ENCODE assay signal across 9 cellular contexts in genomic region chr12:104722541-104723534, GRCh38.
A peak's percentile ranks its signal among the peaks of the same experiment; 100 is the strongest.
DNase-seq lines count a peak whose midpoint lies in the region; ATAC-seq and TF ChIP-seq lines count a peak whose summit lies in the region.
"Had no signal": no experiment of that assay in that cellular context is flagged by ENCODE, and none has a peak within 500 bp of the region (broad histone marks: within the 10 kb centered on the region; RNA-seq: fewer than 3 reads in every experiment).

No MANE protein-coding gene starts in this region.

- no peaks in the 10 kb centered on the region for H3K36me3 ChIP-seq in GM06990 (ENCODE audit: control insufficient read depth, insufficient read depth, low read length)
- H3K36me3 ChIP-seq in naive thymus-derived CD4-positive, alpha-beta T cell (ENCODE audit: control insufficient read depth in 2 of 3, insufficient read depth in 3 of 3, low read length in 3 of 3): no peaks in the 10 kb centered on the region
- H3K36me3 ChIP-seq in suprapubic skin: no peaks in the 10 kb centered on the region
- H3K36me3 ChIP-seq: tibial artery had no signal

- H4K91ac ChIP-seq in H9 (ENCODE audit: insufficient read length, low read depth, low read length): no peak overlapping the region

- H2BK120ac ChIP-seq in H9 (ENCODE audit: low read depth, low read length, poor library complexity, severe bottlenecking): no peak overlapping the region

- DNase-seq in GM06990 (ENCODE audit: extremely low read depth, insufficient read length) (peak; percentile 55), H9 (no peak), GF-D8 (lab: John Stamatoyannopoulos, UW) (no peak), HPDE6-E6E7 (ENCODE audit: extremely low spot score) (no peak), iPS-NIHi11 (ENCODE audit: low spot score) (no peak), suprapubic skin (ENCODE audit: low spot score in 2 of 2) (no peak)
- no peak for DNase-seq in naive thymus-derived CD4-positive, alpha-beta T cell
- DNase-seq: tibial artery had no signal

- TF ChIP-seq POLR2A in suprapubic skin (IDR thresholded peaks at IDR 0.05): no peak

- ATAC-seq in SK-N-SH treated with all-trans-retinoic acid at 6 μM for 48 hours: peak; percentile 59
- ATAC-seq in naive thymus-derived CD4-positive, alpha-beta T cell: no peak

- no peak overlapping the region for H2BK12ac ChIP-seq in H9 (ENCODE audit: insufficient read length, low read depth, low read length)

- no peak overlapping the region for H4K5ac ChIP-seq in H9 (ENCODE audit: insufficient read length, low read depth, low read length)

- H3K9ac ChIP-seq in H9 (ENCODE audit: extremely low read depth, insufficient read length, low read length): no peak overlapping the region

- H3K4me2 ChIP-seq in H9 (ENCODE audit: insufficient read depth, insufficient read length, low read length): no peak overlapping the region

- no peak overlapping the region for H3T11ph ChIP-seq in H9 (ENCODE audit: low read length)

- no CpG with 5 or more reads among the region's 24 CpGs for WGBS in H9 (ENCODE audit: extremely low coverage, insufficient read length, low lambda C conversion rate)
- 83% methylated on average over 24 of the region's 24 CpGs for WGBS in suprapubic skin

- TF ChIP-seq EP300 in suprapubic skin (IDR thresholded peaks at IDR 0.05): no peak

- no peaks in the 10 kb centered on the region for H3K9me3 Mint-ChIP-seq in H9
- H3K9me3 Mint-ChIP-seq in naive thymus-derived CD4-positive, alpha-beta T cell: peaks cover 0 to 4% (median 0%) of the 10 kb centered on the region in 11 donors

- no peak overlapping the region for H2AFZ ChIP-seq in H9 (ENCODE audit: low read length)

- peak overlapping the region; percentile 32 for H3K18ac ChIP-seq in H9 (ENCODE audit: insufficient read length, low read depth, low read length)

- intact Hi-C loops in naive thymus-derived CD4-positive, alpha-beta T cell (cut with micrococcal nuclease): loop anchor here in 1 of 2 donors (5.0 to 10.0 kb wide), 3 partner anchors 39 to 338 kb away; no protein-coding TSS in a partner anchor

- peak overlapping the region in 1 of 2 experiments; percentile 55; a peak in 2 of 5 replicates for H3K4me3 Mint-ChIP-seq in H9
- H3K4me3 Mint-ChIP-seq in naive thymus-derived CD4-positive, alpha-beta T cell: peak overlapping the region in 6 of 10 donors; percentile 17 to 81 (median 76)

- CTCF ChIA-PET in naive thymus-derived CD4-positive, alpha-beta T cell (lab: Charles Lee): no interaction called here

- no peak overlapping the region for H3K27ac ChIP-seq in H9 (ENCODE audit: insufficient read length, low read depth, low read length)
- no peak overlapping the region for H3K27ac ChIP-seq in naive thymus-derived CD4-positive, alpha-beta T cell (ENCODE audit: low read depth, low read length)
- H3K27ac ChIP-seq in suprapubic skin: no peak overlapping the region
- H3K27ac ChIP-seq: tibial artery had no signal

- no peak overlapping the region for H4K8ac ChIP-seq in H9 (replicated peaks; ENCODE audit: insufficient read length, low read depth, low read length)

- no peak overlapping the region for H2BK5ac ChIP-seq in H9 (ENCODE audit: insufficient read length, low read length)

- no peaks in the 10 kb centered on the region for H3K79me1 ChIP-seq in H9 (ENCODE audit: insufficient read depth, low read depth, low read length, poor library complexity, severe bottlenecking)

- TF ChIP-seq CTCF in GM06990 (IDR thresholded peaks at IDR 0.05; ENCODE audit: insufficient read depth, low read length, poor library complexity, severe bottlenecking): no peak
- TF ChIP-seq CTCF in H9 (conservative IDR thresholded peaks at IDR 0.05): no peak
- TF ChIP-seq CTCF in suprapubic skin (IDR thresholded peaks at IDR 0.05): no peak

- H3K27ac Mint-ChIP-seq in H9: peak overlapping the region; percentile 41 to 97 (median 92)
- peak overlapping the region; percentile 36 to 96 (median 90) for H3K27ac Mint-ChIP-seq in naive thymus-derived CD4-positive, alpha-beta T cell

- H3K4me1 Mint-ChIP-seq in H9: peaks cover 29 to 48% of the 10 kb centered on the region in 2 experiments
- H3K4me1 Mint-ChIP-seq in naive thymus-derived CD4-positive, alpha-beta T cell: peaks cover 40 to 85% (median 54%) of the 10 kb centered on the region in 7 donors

- H3K4me1 ChIP-seq in H9 (ENCODE audit: insufficient read depth, low read length): peaks cover 8% of the 10 kb centered on the region; the same call in 1 of the 2 replicates
- H3K4me1 ChIP-seq in naive thymus-derived CD4-positive, alpha-beta T cell (ENCODE audit: control insufficient read depth in 2 of 2, insufficient read depth in 2 of 2, low read length in 2 of 2): peaks cover 26 to 36% of the 10 kb centered on the region in 2 donors
- peaks cover 13% of the 10 kb centered on the region for H3K4me1 ChIP-seq in suprapubic skin
- H3K4me1 ChIP-seq: tibial artery had no signal

- POLR2A ChIA-PET in naive thymus-derived CD4-positive, alpha-beta T cell (lab: Charles Lee): no interaction called here

- H3K4me3 ChIP-seq in GM06990 (replicated peaks; ENCODE audit: low read depth, low read length) (no peak overlapping the region), suprapubic skin (no peak overlapping the region)
- H3K4me3 ChIP-seq in naive thymus-derived CD4-positive, alpha-beta T cell (ENCODE audit: low read length): no peak overlapping the region
- H3K4me3 ChIP-seq: tibial artery had no signal

- no peaks in the 10 kb centered on the region for H4K20me1 ChIP-seq in H9 (ENCODE audit: control insufficient read depth, insufficient read depth, insufficient read length)

- no peaks in the 10 kb centered on the region for H3K23me2 ChIP-seq in H9 (ENCODE audit: insufficient read length, low read depth, low read length, poor library complexity, severe bottlenecking)

- no peak overlapping the region for H2BK20ac ChIP-seq in H9 (ENCODE audit: low read depth, low read length, poor library complexity, severe bottlenecking)

- no peak overlapping the region for H3K4ac ChIP-seq in H9 (ENCODE audit: low read depth, low read length)

- no peaks in the 10 kb centered on the region for H3K9me3 ChIP-seq in H9 (ENCODE audit: control insufficient read depth, low read depth, low read length)
- no peaks in the 10 kb centered on the region for H3K9me3 ChIP-seq in naive thymus-derived CD4-positive, alpha-beta T cell (ENCODE audit: control insufficient read depth in 2 of 3, low read length in 3 of 3)
- H3K9me3 ChIP-seq in suprapubic skin: no peaks in the 10 kb centered on the region
- H3K9me3 ChIP-seq: tibial artery had no signal

- H3K56ac ChIP-seq in H9 (ENCODE audit: insufficient read length, low read depth, low read length): no peak overlapping the region

- peak overlapping the region; percentile 33; the same call in 1 of the 2 replicates for H3K14ac ChIP-seq in H9 (ENCODE audit: insufficient read depth, low read length)

- H3K79me2 ChIP-seq in H9 (ENCODE audit: insufficient read depth, low read length): no peaks in the 10 kb centered on the region

- no peak overlapping the region for H2AK5ac ChIP-seq in H9 (ENCODE audit: insufficient read length, low read length)

- no peak overlapping the region for H3K23ac ChIP-seq in H9 (ENCODE audit: insufficient read length, low read depth, low read length)

- H3K27me3 ChIP-seq in GM06990 (replicated peaks; ENCODE audit: control insufficient read depth, insufficient read depth, low read length) (no peaks in the 10 kb centered on the region), H9 (ENCODE audit: insufficient read depth, low read length) (no peaks in the 10 kb centered on the region), suprapubic skin (no peaks in the 10 kb centered on the region)
- H3K27me3 ChIP-seq in naive thymus-derived CD4-positive, alpha-beta T cell (ENCODE audit: control insufficient read depth in 2 of 2, insufficient read depth in 2 of 2, low read length in 2 of 2): no peaks in the 10 kb centered on the region
- H3K27me3 ChIP-seq: tibial artery had no signal

- H3K36me3 Mint-ChIP-seq in H9 (ENCODE audit: insufficient read depth in 1 of 3, low read depth in 3 of 3): no peaks in the 10 kb centered on the region
- peaks cover 0 to 16% (median 5%) of the 10 kb centered on the region in 5 donors for H3K36me3 Mint-ChIP-seq in naive thymus-derived CD4-positive, alpha-beta T cell

- H3K27me3 Mint-ChIP-seq in H9 (ENCODE audit: low read depth): no peaks in the 10 kb centered on the region
- H3K27me3 Mint-ChIP-seq in naive thymus-derived CD4-positive, alpha-beta T cell: peaks cover 0 to 3% (median 0%) of the 10 kb centered on the region in 5 donors

- no peak overlapping the region for H2BK15ac ChIP-seq in H9 (ENCODE audit: low read depth, low read length)

TF ChIP-seq in SK-N-SH treated with all-trans-retinoic acid at 6 μM for 48 hours, 23 proteins besides CTCF, POLR2A, EP300 and RAD21 (continues in another document):
- TF ChIP-seq SNAI2 (CRISPR knock-in tag; IDR thresholded peaks at IDR 0.05) (0 out of 2 replicates have a peak, but pooled peaks have one; percentile 16), ISL1 (CRISPR knock-in tag; IDR thresholded peaks at IDR 0.05) (peak; percentile 71), OSR1 (CRISPR knock-in tag; IDR thresholded peaks at IDR 0.05) (no peak), TCF4 (CRISPR knock-in tag; IDR thresholded peaks at IDR 0.05; ENCODE audit: borderline replicate concordance) (no peak)
- TF ChIP-seq, protein P1, sequence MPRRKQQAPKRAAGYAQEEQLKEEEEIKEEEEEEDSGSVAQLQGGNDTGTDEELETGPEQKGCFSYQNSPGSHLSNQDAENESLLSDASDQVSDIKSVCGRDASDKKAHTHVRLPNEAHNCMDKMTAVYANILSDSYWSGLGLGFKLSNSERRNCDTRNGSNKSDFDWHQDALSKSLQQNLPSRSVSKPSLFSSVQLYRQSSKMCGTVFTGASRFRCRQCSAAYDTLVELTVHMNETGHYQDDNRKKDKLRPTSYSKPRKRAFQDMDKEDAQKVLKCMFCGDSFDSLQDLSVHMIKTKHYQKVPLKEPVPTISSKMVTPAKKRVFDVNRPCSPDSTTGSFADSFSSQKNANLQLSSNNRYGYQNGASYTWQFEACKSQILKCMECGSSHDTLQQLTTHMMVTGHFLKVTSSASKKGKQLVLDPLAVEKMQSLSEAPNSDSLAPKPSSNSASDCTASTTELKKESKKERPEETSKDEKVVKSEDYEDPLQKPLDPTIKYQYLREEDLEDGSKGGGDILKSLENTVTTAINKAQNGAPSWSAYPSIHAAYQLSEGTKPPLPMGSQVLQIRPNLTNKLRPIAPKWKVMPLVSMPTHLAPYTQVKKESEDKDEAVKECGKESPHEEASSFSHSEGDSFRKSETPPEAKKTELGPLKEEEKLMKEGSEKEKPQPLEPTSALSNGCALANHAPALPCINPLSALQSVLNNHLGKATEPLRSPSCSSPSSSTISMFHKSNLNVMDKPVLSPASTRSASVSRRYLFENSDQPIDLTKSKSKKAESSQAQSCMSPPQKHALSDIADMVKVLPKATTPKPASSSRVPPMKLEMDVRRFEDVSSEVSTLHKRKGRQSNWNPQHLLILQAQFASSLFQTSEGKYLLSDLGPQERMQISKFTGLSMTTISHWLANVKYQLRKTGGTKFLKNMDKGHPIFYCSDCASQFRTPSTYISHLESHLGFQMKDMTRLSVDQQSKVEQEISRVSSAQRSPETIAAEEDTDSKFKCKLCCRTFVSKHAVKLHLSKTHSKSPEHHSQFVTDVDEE (CRISPR knock-in tag; IDR thresholded peaks at IDR 0.05): 0 out of 2 replicates have a peak, but pooled peaks have one; percentile 26
